ENCODE assay signal across 1 cellular context in genomic region chr1:41361495-41362356, GRCh38.
A peak's percentile ranks its signal among the peaks of the same experiment; 100 is the strongest.
TF ChIP-seq lines count a peak whose summit lies in the region.

No MANE protein-coding gene starts in this region.

TF ChIP-seq in H1, 55 proteins besides CTCF, POLR2A, EP300 and RAD21 (continued from another document):
- TF ChIP-seq CHD7 (IDR thresholded peaks at IDR 0.05; ENCODE audit: insufficient replicate concordance, low read length) = no peak
- TF ChIP-seq GABPA (IDR thresholded peaks at IDR 0.05; ENCODE audit: borderline replicate concordance, insufficient read depth, low read length) = no peak
- peak; percentile 57; the same call in 1 of the 2 replicates for TF ChIP-seq MAX (IDR thresholded peaks at IDR 0.05)
- TF ChIP-seq HDAC2 (IDR thresholded peaks at IDR 0.05; ENCODE audit: borderline replicate concordance in 1 of 2, low read depth in 2 of 2, low read length in 2 of 2) = no peak
- TF ChIP-seq TBP (IDR thresholded peaks at IDR 0.05; ENCODE audit: low read depth, low read length) = no peak
- TF ChIP-seq HDAC6 (IDR thresholded peaks at IDR 0.05; ENCODE audit: low read depth, low read length) = no peak
- TF ChIP-seq YY1 (IDR thresholded peaks at IDR 0.05; ENCODE audit: low read depth, low read length) = no peak
- TF ChIP-seq SP4 (IDR thresholded peaks at IDR 0.05; ENCODE audit: low read length) = no peak
- TF ChIP-seq NANOG (IDR thresholded peaks at IDR 0.05; ENCODE audit: insufficient read depth, low read depth, low read length, poor library complexity, severe bottlenecking) = no peak
- TF ChIP-seq MAFK (IDR thresholded peaks at IDR 0.05; ENCODE audit: low read depth, low read length) = no peak
- no peak for TF ChIP-seq ZNF274 (IDR thresholded peaks at IDR 0.05; ENCODE audit: borderline replicate concordance, extremely low read depth, low read length)
- no peak for TF ChIP-seq ATF2 (IDR thresholded peaks at IDR 0.05; ENCODE audit: low read length)
- no peak for TF ChIP-seq FOSL1 (IDR thresholded peaks at IDR 0.05; ENCODE audit: insufficient read depth, low read depth, low read length)
- no peak for TF ChIP-seq CTBP2 (IDR thresholded peaks at IDR 0.05; ENCODE audit: borderline replicate concordance, insufficient read depth, insufficient read length, low read length)
- TF ChIP-seq JUN (IDR thresholded peaks at IDR 0.05; ENCODE audit: low read depth, low read length) = no peak
- peak; percentile 19; the same call in 1 of the 2 replicates for TF ChIP-seq EGR1 (IDR thresholded peaks at IDR 0.05; ENCODE audit: borderline replicate concordance, low read depth, low read length)
- TF ChIP-seq EZH2 (IDR thresholded peaks at IDR 0.05; ENCODE audit: low read depth, low read length, severe bottlenecking) = peak; percentile 63
- peak; percentile 68 for TF ChIP-seq SUZ12 (IDR thresholded peaks at IDR 0.05; ENCODE audit: low read length)
- no peak for TF ChIP-seq CBX8 (IDR thresholded peaks at IDR 0.05; ENCODE audit: borderline replicate concordance, low read depth, low read length)
- no peak for TF ChIP-seq POU5F1 (IDR thresholded peaks at IDR 0.05; ENCODE audit: low read depth, low read length)
- TF ChIP-seq E2F6 (IDR thresholded peaks at IDR 0.05) = peak; percentile 29; the same call in 1 of the 2 replicates
- no peak for TF ChIP-seq TAF1 (IDR thresholded peaks at IDR 0.05; ENCODE audit: low read depth, low read length)
